In genomic region chr16:10942352-10943297, GRCh38 we compare ENCODE assay signal across 1 cellular context.
TF ChIP-seq lines count a peak whose summit lies in the region.

DEXI (minus strand) TSS chr16:10942468; CDS start chr16:10942005, 463 bp downstream.

TF ChIP-seq in HepG2, 621 proteins besides CTCF, POLR2A, EP300 and RAD21 (continued from another document and continues in another):
- TF ChIP-seq ZBTB33 (CRISPR knock-in tag; IDR thresholded peaks at IDR 0.05) (0 out of 2 replicates have a peak, but pooled peaks have one; percentile 11), KDM2A (CRISPR knock-in tag; IDR thresholded peaks at IDR 0.05; ENCODE audit: borderline replicate concordance, low read depth) (peak; percentile 50; the same call in 1 of the 2 replicates), PAF1 (CRISPR knock-in tag; IDR thresholded peaks at IDR 0.05) (no peak), CHCHD3 (CRISPR knock-in tag; IDR thresholded peaks at IDR 0.05) (no peak), POLR2G (IDR thresholded peaks at IDR 0.05; ENCODE audit: low read depth, low read length) (peak; percentile 84), MATR3 (CRISPR knock-in tag; IDR thresholded peaks at IDR 0.05) (no peak), CC2D1A (CRISPR knock-in tag; IDR thresholded peaks at IDR 0.05) (no peak), AHR (CRISPR knock-in tag; IDR thresholded peaks at IDR 0.05) (0 out of 2 replicates have a peak, but pooled peaks have one; percentile 14), SUZ12 (IDR thresholded peaks at IDR 0.05; ENCODE audit: low read depth, low read length) (no peak), ZNF331 (CRISPR knock-in tag; IDR thresholded peaks at IDR 0.05) (peak; percentile 63), TEAD3 (CRISPR knock-in tag; optimal IDR thresholded peaks at IDR 0.05; ENCODE audit: borderline replicate concordance) (peak; percentile 57), SATB2 (CRISPR knock-in tag; IDR thresholded peaks at IDR 0.05) (no peak), ZNF280D (CRISPR knock-in tag; IDR thresholded peaks at IDR 0.05) (no peak), EED (CRISPR knock-in tag; IDR thresholded peaks at IDR 0.05) (no peak), ZNF720 (CRISPR knock-in tag; IDR thresholded peaks at IDR 0.05) (no peak), ZNF350 (CRISPR knock-in tag; IDR thresholded peaks at IDR 0.05; ENCODE audit: borderline replicate concordance, low read depth) (peak; percentile 63; the same call in 1 of the 2 replicates), ATF1 (CRISPR knock-in tag; IDR thresholded peaks at IDR 0.05) (no peak), CREM (IDR thresholded peaks at IDR 0.05) (no peak), CREM (CRISPR knock-in tag; IDR thresholded peaks at IDR 0.05) (no peak), ELF3 (CRISPR knock-in tag; IDR thresholded peaks at IDR 0.05) (peak; percentile 55), ZNF792 (CRISPR knock-in tag; IDR thresholded peaks at IDR 0.05) (peak; percentile 58), RFXAP (CRISPR knock-in tag; IDR thresholded peaks at IDR 0.05; ENCODE audit: borderline replicate concordance) (peak; percentile 76; the same call in 1 of the 2 replicates), ZNF33A (CRISPR knock-in tag; IDR thresholded peaks at IDR 0.05; ENCODE audit: borderline replicate concordance) (no peak), FOXK2 (IDR thresholded peaks at IDR 0.05) (no peak), HOMEZ (CRISPR knock-in tag; IDR thresholded peaks at IDR 0.05; ENCODE audit: low read depth) (no peak), NCOA1 (CRISPR knock-in tag; IDR thresholded peaks at IDR 0.05) (no peak), ATF7 (IDR thresholded peaks at IDR 0.05) (no peak), ATF7 (CRISPR knock-in tag; IDR thresholded peaks at IDR 0.05) (no peak), PHF20 (CRISPR knock-in tag; IDR thresholded peaks at IDR 0.05) (no peak), KLF6 (CRISPR knock-in tag; IDR thresholded peaks at IDR 0.05) (peak; percentile 38; the same call in 1 of the 2 replicates), NKX3-1 (CRISPR knock-in tag; IDR thresholded peaks at IDR 0.05) (no peak), MIXL1 (CRISPR knock-in tag; IDR thresholded peaks at IDR 0.05) (peak; percentile 93), SSRP1 (CRISPR knock-in tag; IDR thresholded peaks at IDR 0.05) (no peak), ZNF160 (CRISPR knock-in tag; IDR thresholded peaks at IDR 0.05) (no peak), RNF219 (CRISPR knock-in tag; IDR thresholded peaks at IDR 0.05) (0 out of 2 replicates have a peak, but pooled peaks have one; percentile 28), RCOR2 (CRISPR knock-in tag; IDR thresholded peaks at IDR 0.05) (no peak), DPF2 (CRISPR knock-in tag; IDR thresholded peaks at IDR 0.05; ENCODE audit: borderline replicate concordance, low read depth) (no peak), HOXA5 (CRISPR knock-in tag; IDR thresholded peaks at IDR 0.05) (no peak), ZNF10 (CRISPR knock-in tag; IDR thresholded peaks at IDR 0.05; ENCODE audit: borderline replicate concordance, low read depth) (no peak), THAP11 (CRISPR knock-in tag; IDR thresholded peaks at IDR 0.05) (peak; percentile 94), ZNF749 (CRISPR knock-in tag; IDR thresholded peaks at IDR 0.05; ENCODE audit: borderline replicate concordance) (no peak; the same call in 1 of the 2 replicates), FOXA1 (IDR thresholded peaks at IDR 0.05) (no peak), FOXA1 (CRISPR knock-in tag; IDR thresholded peaks at IDR 0.05) (no peak), ERF (CRISPR knock-in tag; IDR thresholded peaks at IDR 0.05) (no peak; the same call in 1 of the 2 replicates), ZNF496 (CRISPR knock-in tag; IDR thresholded peaks at IDR 0.05; ENCODE audit: insufficient replicate concordance) (no peak), KAT8 (CRISPR knock-in tag; IDR thresholded peaks at IDR 0.05) (peak; percentile 79; the same call in 1 of the 2 replicates), TARDBP (CRISPR knock-in tag; IDR thresholded peaks at IDR 0.05) (peak; percentile 67; the same call in 1 of the 2 replicates), SRSF1 (optimal IDR thresholded peaks at IDR 0.05; ENCODE audit: low read depth, low read length) (no peak)
- TF ChIP-seq, protein P1, sequence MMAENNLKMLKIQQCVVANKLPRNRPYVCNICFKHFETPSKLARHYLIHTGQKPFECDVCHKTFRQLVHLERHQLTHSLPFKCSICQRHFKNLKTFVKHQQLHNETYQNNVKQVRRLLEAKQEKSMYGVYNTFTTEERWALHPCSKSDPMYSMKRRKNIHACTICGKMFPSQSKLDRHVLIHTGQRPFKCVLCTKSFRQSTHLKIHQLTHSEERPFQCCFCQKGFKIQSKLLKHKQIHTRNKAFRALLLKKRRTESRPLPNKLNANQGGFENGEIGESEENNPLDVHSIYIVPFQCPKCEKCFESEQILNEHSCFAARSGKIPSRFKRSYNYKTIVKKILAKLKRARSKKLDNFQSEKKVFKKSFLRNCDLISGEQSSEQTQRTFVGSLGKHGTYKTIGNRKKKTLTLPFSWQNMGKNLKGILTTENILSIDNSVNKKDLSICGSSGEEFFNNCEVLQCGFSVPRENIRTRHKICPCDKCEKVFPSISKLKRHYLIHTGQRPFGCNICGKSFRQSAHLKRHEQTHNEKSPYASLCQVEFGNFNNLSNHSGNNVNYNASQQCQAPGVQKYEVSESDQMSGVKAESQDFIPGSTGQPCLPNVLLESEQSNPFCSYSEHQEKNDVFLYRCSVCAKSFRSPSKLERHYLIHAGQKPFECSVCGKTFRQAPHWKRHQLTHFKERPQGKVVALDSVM (CRISPR knock-in tag; IDR thresholded peaks at IDR 0.05) = no peak
- TF ChIP-seq, protein P2, sequence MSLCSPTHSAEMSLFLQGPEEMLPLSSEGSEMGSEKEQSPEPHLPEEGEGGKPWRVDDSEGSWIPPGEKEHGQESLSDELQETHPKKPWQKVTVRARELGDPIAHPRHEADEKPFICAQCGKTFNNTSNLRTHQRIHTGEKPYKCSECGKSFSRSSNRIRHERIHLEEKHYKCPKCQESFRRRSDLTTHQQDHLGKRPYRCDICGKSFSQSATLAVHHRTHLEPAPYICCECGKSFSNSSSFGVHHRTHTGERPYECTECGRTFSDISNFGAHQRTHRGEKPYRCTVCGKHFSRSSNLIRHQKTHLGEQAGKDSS (CRISPR knock-in tag; IDR thresholded peaks at IDR 0.05; ENCODE audit: borderline replicate concordance, low read depth) = peak; percentile 41; the same call in 1 of the 2 replicates
- TF ChIP-seq, protein P3, sequence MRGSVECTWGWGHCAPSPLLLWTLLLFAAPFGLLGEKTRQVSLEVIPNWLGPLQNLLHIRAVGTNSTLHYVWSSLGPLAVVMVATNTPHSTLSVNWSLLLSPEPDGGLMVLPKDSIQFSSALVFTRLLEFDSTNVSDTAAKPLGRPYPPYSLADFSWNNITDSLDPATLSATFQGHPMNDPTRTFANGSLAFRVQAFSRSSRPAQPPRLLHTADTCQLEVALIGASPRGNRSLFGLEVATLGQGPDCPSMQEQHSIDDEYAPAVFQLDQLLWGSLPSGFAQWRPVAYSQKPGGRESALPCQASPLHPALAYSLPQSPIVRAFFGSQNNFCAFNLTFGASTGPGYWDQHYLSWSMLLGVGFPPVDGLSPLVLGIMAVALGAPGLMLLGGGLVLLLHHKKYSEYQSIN (CRISPR knock-in tag; IDR thresholded peaks at IDR 0.05; ENCODE audit: borderline replicate concordance) = no peak
- TF ChIP-seq, protein P4, sequence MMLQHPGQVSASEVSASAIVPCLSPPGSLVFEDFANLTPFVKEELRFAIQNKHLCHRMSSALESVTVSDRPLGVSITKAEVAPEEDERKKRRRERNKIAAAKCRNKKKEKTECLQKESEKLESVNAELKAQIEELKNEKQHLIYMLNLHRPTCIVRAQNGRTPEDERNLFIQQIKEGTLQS (CRISPR knock-in tag; IDR thresholded peaks at IDR 0.05) = peak; percentile 53; the same call in 1 of the 2 replicates
- TF ChIP-seq, protein P5, sequence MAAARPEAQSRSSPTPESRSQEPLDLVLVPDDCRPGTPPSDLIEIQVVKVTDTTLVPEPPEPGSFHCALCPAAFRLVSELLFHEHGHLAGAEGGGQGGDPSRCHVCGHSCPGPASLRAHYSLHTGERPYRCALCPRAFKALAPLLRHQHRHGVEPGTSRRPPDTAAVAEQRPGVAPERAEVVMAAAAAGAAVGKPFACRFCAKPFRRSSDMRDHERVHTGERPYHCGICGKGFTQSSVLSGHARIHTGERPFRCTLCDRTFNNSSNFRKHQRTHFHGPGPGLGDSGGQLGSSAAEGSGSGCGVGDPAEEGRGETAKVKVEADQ (CRISPR knock-in tag; IDR thresholded peaks at IDR 0.05; ENCODE audit: borderline replicate concordance) = no peak
- TF ChIP-seq, protein P6, sequence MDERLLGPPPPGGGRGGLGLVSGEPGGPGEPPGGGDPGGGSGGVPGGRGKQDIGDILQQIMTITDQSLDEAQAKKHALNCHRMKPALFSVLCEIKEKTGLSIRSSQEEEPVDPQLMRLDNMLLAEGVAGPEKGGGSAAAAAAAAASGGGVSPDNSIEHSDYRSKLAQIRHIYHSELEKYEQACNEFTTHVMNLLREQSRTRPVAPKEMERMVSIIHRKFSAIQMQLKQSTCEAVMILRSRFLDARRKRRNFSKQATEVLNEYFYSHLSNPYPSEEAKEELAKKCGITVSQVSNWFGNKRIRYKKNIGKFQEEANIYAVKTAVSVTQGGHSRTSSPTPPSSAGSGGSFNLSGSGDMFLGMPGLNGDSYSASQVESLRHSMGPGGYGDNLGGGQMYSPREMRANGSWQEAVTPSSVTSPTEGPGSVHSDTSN (CRISPR knock-in tag; IDR thresholded peaks at IDR 0.05) = no peak
- TF ChIP-seq, protein P7, sequence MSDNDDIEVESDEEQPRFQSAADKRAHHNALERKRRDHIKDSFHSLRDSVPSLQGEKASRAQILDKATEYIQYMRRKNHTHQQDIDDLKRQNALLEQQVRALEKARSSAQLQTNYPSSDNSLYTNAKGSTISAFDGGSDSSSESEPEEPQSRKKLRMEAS (IDR thresholded peaks at IDR 0.05) = peak; percentile 69
